Comparison of ENCODE assay signal across 20 cellular contexts in genomic region chr10:28370107-28370835, GRCh38.
DNase-seq lines count a peak whose midpoint lies in the region; ATAC-seq and TF ChIP-seq lines count a peak whose summit lies in the region.
"Had no signal": no experiment of that assay in that cellular context is flagged by ENCODE, and none has a peak within 500 bp of the region (broad histone marks: within the 10 kb centered on the region; RNA-seq: fewer than 3 reads in every experiment).

No MANE protein-coding gene starts in this region.

- H3K36me3 ChIP-seq in suprapubic skin: no peaks in the 10 kb centered on the region

- no peak overlapping the region for H3K4me3 Mint-ChIP-seq in T-helper 2 cell treated with Interferon-gamma antibody and Interleukin-4, amounts not matched to agents 5 μg/mL and 100 μg/mL, for 36 hours
- H3K4me3 Mint-ChIP-seq in CD14-positive monocyte (no peak overlapping the region), T-helper 17 cell (no peak overlapping the region), immature natural killer cell (no peak overlapping the region)

- no peak for TF ChIP-seq POLR2A in suprapubic skin (IDR thresholded peaks at IDR 0.05)

- intact Hi-C loops in CD14-positive monocyte (cut with micrococcal nuclease): no loop called here

- 100% methylated on average over 2 of the region's 2 CpGs for WGBS in suprapubic skin

- peaks cover 14% of the 10 kb centered on the region for H3K9me3 Mint-ChIP-seq in T-helper 2 cell treated with Interferon-gamma antibody and Interleukin-4, amounts not matched to agents 5 μg/mL and 100 μg/mL, for 36 hours
- H3K9me3 Mint-ChIP-seq in CD14-positive monocyte: peaks cover 0 to 6% (median 0%) of the 10 kb centered on the region in 7 donors
- no peaks in the 10 kb centered on the region for H3K9me3 Mint-ChIP-seq in immature natural killer cell

- no peaks in the 10 kb centered on the region for H3K27me3 ChIP-seq in suprapubic skin

- H3K27ac ChIP-seq in suprapubic skin: no peak overlapping the region

- H3K9me3 ChIP-seq in T-helper 17 cell (ENCODE audit: control insufficient read depth, low read length, poor library complexity, severe bottlenecking) (no peaks in the 10 kb centered on the region), suprapubic skin (no peaks in the 10 kb centered on the region)

- peak overlapping the region; percentile 46 for H3K27ac Mint-ChIP-seq in T-helper 2 cell treated with Interferon-gamma antibody and Interleukin-4, amounts not matched to agents 5 μg/mL and 100 μg/mL, for 36 hours
- H3K27ac Mint-ChIP-seq in CD14-positive monocyte (peak overlapping the region; percentile 54 to 96 (median 90)), T-helper 17 cell (peak overlapping the region; percentile 91), immature natural killer cell (peak overlapping the region in 5 of 6 donors; percentile 29 to 66 (median 43))

- H3K36me3 Mint-ChIP-seq in T-helper 2 cell treated with Interferon-gamma antibody and Interleukin-4, amounts not matched to agents 5 μg/mL and 100 μg/mL, for 36 hours (ENCODE audit: low read depth): peaks cover 4% of the 10 kb centered on the region
- H3K36me3 Mint-ChIP-seq in CD14-positive monocyte (no peaks in the 10 kb centered on the region), T-helper 17 cell (ENCODE audit: low read depth) (peaks cover 2% of the 10 kb centered on the region), immature natural killer cell (peaks cover 0 to 4% (median 0%) of the 10 kb centered on the region in 3 donors)
- H3K36me3 Mint-ChIP-seq: CD4-positive, CD25-positive, alpha-beta regulatory T cell had no signal

- no peak overlapping the region for H3K4me3 ChIP-seq in suprapubic skin

- DNase-seq in T-helper 2 cell treated with Interferon-gamma antibody and Interleukin-4, amounts not matched to agents 5 μg/mL and 100 μg/mL, for 36 hours (ENCODE audit: low spot score): no peak
- no peak for DNase-seq in T-helper 2 cell
- no peak for DNase-seq in CD14-positive monocyte (ENCODE audit: low spot score)
- no peak for DNase-seq in T-helper 17 cell
- no peak for DNase-seq in immature natural killer cell
- no peak for DNase-seq in suprapubic skin (ENCODE audit: low spot score in 2 of 2)
- no peak for DNase-seq in T-helper 9 cell
- no peak for DNase-seq in NCI-H1930 (lab: John Stamatoyannopoulos, UW)
- DNase-seq: 8988T; CD4-positive, CD25-positive, alpha-beta regulatory T cell; DMS53; EL; H7; KBM-7; NCI-H1105 treated with DMSO at 0.1 percent for 48 hours; NCI-H1694; NCI-H510A; NCI-H774; OCI-M1; Right ventricle myocardium superior had no signal

- H3K27me3 Mint-ChIP-seq in T-helper 2 cell treated with Interferon-gamma antibody and Interleukin-4, amounts not matched to agents 5 μg/mL and 100 μg/mL, for 36 hours (ENCODE audit: low read depth): no peaks in the 10 kb centered on the region
- H3K27me3 Mint-ChIP-seq in CD14-positive monocyte (ENCODE audit: low read depth in 3 of 3) (peaks cover 0 to 2% (median 0%) of the 10 kb centered on the region in 3 donors), T-helper 17 cell (no peaks in the 10 kb centered on the region), immature natural killer cell (ENCODE audit: low read depth in 3 of 3) (peaks cover 0 to 2% (median 0%) of the 10 kb centered on the region in 3 donors)
- H3K27me3 Mint-ChIP-seq: CD4-positive, CD25-positive, alpha-beta regulatory T cell had no signal

- TF ChIP-seq CTCF in CD14-positive monocyte (IDR thresholded peaks at IDR 0.05): no peak
- no peak for TF ChIP-seq CTCF in suprapubic skin (IDR thresholded peaks at IDR 0.05)

- no peak for ATAC-seq in T-helper 17 cell

- H3K4me1 ChIP-seq in suprapubic skin: no peaks in the 10 kb centered on the region

- no peak for TF ChIP-seq EP300 in suprapubic skin (IDR thresholded peaks at IDR 0.05)

- peaks cover 29% of the 10 kb centered on the region for H3K4me1 Mint-ChIP-seq in T-helper 2 cell treated with Interferon-gamma antibody and Interleukin-4, amounts not matched to agents 5 μg/mL and 100 μg/mL, for 36 hours (ENCODE audit: low read depth)
- peaks cover 59% of the 10 kb centered on the region for H3K4me1 Mint-ChIP-seq in CD14-positive monocyte
- H3K4me1 Mint-ChIP-seq in T-helper 17 cell: peaks cover 20% of the 10 kb centered on the region
- peaks cover 39% of the 10 kb centered on the region in 2 donors for H3K4me1 Mint-ChIP-seq in immature natural killer cell
